Comparison of ENCODE assay signal across 8 cellular contexts in genomic region chr15:101641134-101641764, GRCh38. TPM values are rescaled to one million over a fixed set of nuclear protein-coding genes. Genes with fewer than 3 reads are reported as not detected.
DNase-seq lines count a peak whose midpoint lies in the region; ATAC-seq, FAIRE-seq and TF ChIP-seq lines count a peak whose summit lies in the region.

No MANE protein-coding gene starts in this region.

- POLR2A ChIA-PET in BJ (lab: Charles Lee) (no interaction called here), T-cell (lab: Charles Lee) (interaction anchor here in 1 of 2 donors (1.0 to 1.1 kb wide), 4 partner anchors 321 to 349 kb away, joined by 3 to 4 read pairs (median 4); partner anchors contain the start of gene SNRPA1)

- H3K27ac Mint-ChIP-seq in T-cell = peak overlapping the region; percentile 85 to 86

- ATAC-seq in T-cell (replicated peaks in 1 of 4) = peak; percentile 53 to 75 (median 68)
- ATAC-seq in heart left ventricle = peak; percentile 49 to 68 (median 58)
- ATAC-seq in HG03457 (IDR thresholded peaks at IDR 0.05; ENCODE audit: unreplicated experiment) = no peak

- peak; percentile 96 for FAIRE-seq in GM19239 (lab: Jason Lieb, UNC)

- no peaks in the 10 kb centered on the region for H3K9me3 Mint-ChIP-seq in T-cell

- H3K27me3 ChIP-seq in BJ (ENCODE audit: control insufficient read depth, insufficient read depth, low read length) = no peaks in the 10 kb centered on the region
- no peaks in the 10 kb centered on the region for H3K27me3 ChIP-seq in adrenal gland
- no peaks in the 10 kb centered on the region for H3K27me3 ChIP-seq in heart left ventricle

- H3K4me1 Mint-ChIP-seq in T-cell = peaks cover 34 to 38% (median 36%) of the 10 kb centered on the region in 3 donors

- H3K27ac ChIP-seq in adrenal gland = peak overlapping the region in 3 of 5 donors; percentile 24 to 62 (median 56)
- H3K27ac ChIP-seq in heart left ventricle = peak overlapping the region; percentile 3 to 76 (median 36)

- TF ChIP-seq POLR2A in adrenal gland (IDR thresholded peaks at IDR 0.05) (no peak), heart left ventricle (IDR thresholded peaks at IDR 0.05) (no peak)

- peaks cover 59% of the 10 kb centered on the region for H3K36me3 Mint-ChIP-seq in T-cell

- WGBS in adrenal gland, 4 donors = 10 to 14% (median 12%) methylated on average over 7 of the region's 7 CpGs
- 16 to 19% (median 18%) methylated on average over 7 of the region's 7 CpGs for WGBS in heart left ventricle, 4 donors

- DNase-seq in BJ (ENCODE audit: low read depth) (no peak), GM19239 (ENCODE audit: insufficient read length, low spot score) (no peak), LHCN-M2 (ENCODE audit: low read depth) (peak; percentile 61), T-cell (peak; percentile 49 to 84 (median 70)), adrenal gland (peak; percentile 63 to 95 (median 86)), heart left ventricle (peak in 4 of 5 donors; percentile 49 to 74 (median 61)), putamen (ENCODE audit: low spot score) (peak; percentile 78)

- peak; percentile 88 for TF ChIP-seq CTCF in BJ (IDR thresholded peaks at IDR 0.05; ENCODE audit: insufficient read depth, low read depth, low read length)
- TF ChIP-seq CTCF in adrenal gland (IDR thresholded peaks at IDR 0.05) = peak; percentile 89 to 98 (median 96)
- peak; percentile 91 to 98 (median 96) for TF ChIP-seq CTCF in heart left ventricle (IDR thresholded peaks at IDR 0.05)

- H3K9me3 ChIP-seq in adrenal gland (replicated peaks in 1 of 3) (no peaks in the 10 kb centered on the region), heart left ventricle (no peaks in the 10 kb centered on the region)

- peak overlapping the region in 1 of 3 donors; percentile 43 for H3K4me3 Mint-ChIP-seq in T-cell

- peaks cover 19% of the 10 kb centered on the region for H3K36me3 ChIP-seq in BJ (ENCODE audit: control insufficient read depth, insufficient read depth, low read length)
- H3K36me3 ChIP-seq in adrenal gland (replicated peaks in 1 of 2) = peaks cover 0 to 49% of the 10 kb centered on the region in 2 donors
- H3K36me3 ChIP-seq in heart left ventricle = peaks cover 0 to 74% (median 58%) of the 10 kb centered on the region in 9 donors

- H3K4me3 ChIP-seq in BJ (ENCODE audit: low read depth, low read length) = no peak overlapping the region
- peak overlapping the region in 1 of 4 donors; percentile 19 for H3K4me3 ChIP-seq in adrenal gland
- H3K4me3 ChIP-seq in heart left ventricle = peak overlapping the region in 4 of 12 donors; percentile 1 to 13 (median 8)

- intact Hi-C loops in adrenal gland (cut with DNase I) = loop anchor here (5.0 kb wide), 2 partner anchors 339 to 344 kb away; partner anchors contain the start of gene SNRPA1 (in 1 of the 2)
- intact Hi-C loops in heart left ventricle (cut with DNase I) = loop anchor here (1.0 to 10.0 kb wide), 7 partner anchors 84 to 344 kb away; partner anchors contain the start of genes SNRPA1 (in 2 of the 10) and TARS3 (in 1 of the 10)

- CTCF ChIA-PET in BJ (lab: Yijun Ruan, JAX) = interaction anchor here (0.6 to 4.9 kb wide), 23 partner anchors 8 to 355 kb away, joined by 3 to 65 read pairs (median 5); partner anchors contain the start of genes SNRPA1 and TM2D3
- CTCF ChIA-PET in T-cell (lab: Charles Lee) = interaction anchor here (0.6 to 3.1 kb wide), 20 partner anchors 8 to 1296 kb away, joined by 3 to 45 read pairs (median 5); partner anchors contain the start of genes SNRPA1 (in 2 of the 2), TARS3 (in 1 of the 2) and TM2D3 (in 1 of the 2)

- no peaks in the 10 kb centered on the region for H3K27me3 Mint-ChIP-seq in T-cell

- H3K4me1 ChIP-seq in adrenal gland (replicated peaks in 1 of 2) (peaks cover 6 to 16% of the 10 kb centered on the region in 2 donors), heart left ventricle (peaks cover 2 to 27% (median 18%) of the 10 kb centered on the region in 12 donors)

RNA-seq across cellular contexts. Expression of gene TM2D3, which starts 10.9 kb away (rescaled TPM):
- polyA plus RNA-seq in BJ (2011; rRNA removed) (34.7 and 43.8 TPM in 2 replicates), adrenal gland (10 to 100 TPM; 34.3 to 42.7 (median 34.6) TPM), heart left ventricle (10 to 100 TPM; 46.2 to 63.8 TPM)
- 26.7 and 36.4 TPM in 2 replicates for polyA minus RNA-seq in BJ (2011; rRNA and poly(A)+ RNA removed)
- total RNA-seq in LHCN-M2 (2014; rRNA removed) (37.5 and 39.9 TPM in 2 replicates), T-cell (10 to 100 TPM; 55.7 to 96.9 (median 64.6) TPM), adrenal gland (10 to 100 TPM; 18.4 to 75.4 (median 53.6) TPM), heart left ventricle (10 to 100 TPM; 43.7 to 60.4 (median 49.5) TPM)
- 33.8 TPM for polyA plus RNA-seq in LHCN-M2 (2012)

Comparison
In these comparisons a context has a peak if more than half of its experiments do, and no peak if none do; other contexts are left out.
1. DNase-seq: peak in LHCN-M2 (single experiment), T-cell (34 of 34), adrenal gland (7 of 7), heart left ventricle (4 of 5) and putamen (single experiment); none in BJ (single experiment) and GM19239 (single experiment).
2. Peak in every context shown above with its lines, with median percentiles within 50 percentile points of each other: CTCF ChIP-seq.